In genomic region chr10:23120001-23120934, GRCh38 we compare ENCODE assay signal across 15 cellular contexts.
"Had no signal": no experiment of that assay in that cellular context is flagged by ENCODE, and none has a peak within 500 bp of the region (broad histone marks: within the 10 kb centered on the region; RNA-seq: fewer than 3 reads in every experiment).

No MANE protein-coding gene starts in this region.

- H3K9me3 ChIP-seq: gastrocnemius medialis, left lung, sigmoid colon, testis, upper lobe of right lung had no signal

- H3K27me3 ChIP-seq: gastrocnemius medialis, left lung, sigmoid colon, spleen, testis, upper lobe of right lung had no signal

- H3K4me1 ChIP-seq: gastrocnemius medialis, left lung, sigmoid colon, spleen, testis, upper lobe of right lung had no signal

- DNase-seq: activated CD4-positive, alpha-beta T cell treated with anti-CD3 and anti-CD28 coated beads, Interleukin-2, amount 10 ng/mL, durations not matched to agents 24 days and 14 days; activated CD4-positive, CD25-positive, alpha-beta regulatory T cell; activated CD8-positive, alpha-beta memory T cell treated with anti-CD3 and anti-CD28 coated beads for 24 hours; activated naive CD8-positive, alpha-beta T cell treated with anti-CD3 and anti-CD28 coated beads for 36 hours; aorta; dermis blood vessel endothelial cell; gastrocnemius medialis; kidney; left lung; natural killer cell; sigmoid colon; spleen; testis; upper lobe of right lung had no signal

- H3K27ac ChIP-seq: epithelial cell of prostate, gastrocnemius medialis, left lung, sigmoid colon, spleen, testis, upper lobe of right lung had no signal

- H3K4me3 ChIP-seq: gastrocnemius medialis, left lung, sigmoid colon, spleen, testis, upper lobe of right lung had no signal

- ATAC-seq: gastrocnemius medialis, left lung, natural killer cell, upper lobe of right lung had no signal

- FAIRE-seq: kidney had no signal
